25 cellular contexts compared by ENCODE assay signal in genomic region chr18:56722518-56722917, GRCh38.
"Had no signal": no experiment of that assay in that cellular context is flagged by ENCODE, and none has a peak within 500 bp of the region (broad histone marks: within the 10 kb centered on the region; RNA-seq: fewer than 3 reads in every experiment).

No MANE protein-coding gene starts in this region.

- H3K36me3 ChIP-seq: colonic mucosa, gastrocnemius medialis had no signal

- H3K27me3 ChIP-seq: colonic mucosa, esophagus squamous epithelium, gastrocnemius medialis, heart right ventricle, left lung had no signal

- H3K4me3 ChIP-seq: colonic mucosa, esophagus squamous epithelium, gastrocnemius medialis, heart right ventricle, left lung, lower lobe of right lung had no signal

- DNase-seq: colonic mucosa; cortex of kidney; effector CD8-positive, alpha-beta T cell; effector memory CD8-positive, alpha-beta T cell; endodermal cell; erythroblast; esophagus squamous epithelium; foreskin fibroblast; foreskin melanocyte; gastrocnemius medialis; glutamatergic neuron; head of caudate nucleus; heart right ventricle; hippocampal formation; left cardiac atrium; left lung; left ventricle myocardium superior; lower lobe of right lung; mesenchymal stem cell; midbrain; naive thymus-derived CD4-positive, alpha-beta T cell had no signal

- H3K27ac ChIP-seq: colonic mucosa, epithelial cell of prostate, esophagus squamous epithelium, gastrocnemius medialis, heart right ventricle, left lung, lower lobe of right lung had no signal

- H3K9me3 ChIP-seq: colonic mucosa, esophagus squamous epithelium, gastrocnemius medialis, lower lobe of right lung had no signal

- H3K4me1 ChIP-seq: colonic mucosa, esophagus squamous epithelium, gastrocnemius medialis, heart right ventricle, left lung, lower lobe of right lung had no signal

- ATAC-seq: effector memory CD8-positive, alpha-beta T cell; esophagus mucosa; gastrocnemius medialis; heart right ventricle; left cardiac atrium; left lung; left ventricle myocardium superior; lower lobe of right lung; naive thymus-derived CD4-positive, alpha-beta T cell had no signal

- FAIRE-seq: endometrium, keratinocyte had no signal
